Comparison of ENCODE assay signal across 1 cellular context in the genomic region with DNA sequence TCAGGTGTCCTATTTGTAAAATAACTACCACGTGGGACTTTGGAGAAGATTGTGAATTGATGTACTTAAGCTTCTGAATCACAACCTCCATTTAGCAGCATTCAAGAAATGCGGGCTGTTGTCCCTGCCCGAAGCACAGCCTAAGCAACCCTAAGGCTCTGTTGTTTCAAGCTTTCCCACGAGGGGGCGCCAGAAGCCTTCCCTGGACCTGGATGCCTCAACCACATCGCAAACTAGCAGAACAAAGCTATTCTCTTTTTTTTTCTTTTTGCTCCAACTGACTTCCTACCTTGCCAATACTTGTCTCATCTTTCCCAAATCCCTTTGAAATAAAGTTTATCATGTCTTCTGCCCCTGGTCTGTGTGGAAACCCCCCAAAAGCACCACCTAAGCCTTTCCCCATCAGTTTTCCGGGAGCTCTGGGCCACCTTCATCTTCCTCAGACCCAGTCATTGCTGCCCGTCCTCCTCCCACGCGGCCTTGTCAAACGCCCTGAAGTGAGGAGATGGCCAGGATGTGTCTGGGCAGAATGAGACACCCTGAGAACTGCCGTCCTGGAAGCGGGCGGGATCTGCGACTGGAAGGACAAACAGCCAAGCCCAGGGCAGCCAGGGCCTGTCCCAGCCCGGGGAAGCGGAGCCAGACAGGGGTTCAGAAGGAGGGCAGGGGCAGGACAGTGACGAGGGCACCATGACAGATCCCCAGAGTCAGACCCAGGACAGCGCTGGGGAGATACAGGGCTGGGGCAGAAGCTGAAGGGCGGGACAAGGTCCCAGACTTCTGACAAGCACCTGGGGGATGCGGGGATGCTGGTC.
TF ChIP-seq lines count a peak whose summit lies in the region.

No MANE protein-coding gene starts in this region.

TF ChIP-seq in neural cell, 6 proteins besides CTCF, POLR2A, EP300 and RAD21 (continued from another document):
- TF ChIP-seq SMC3 (conservative IDR thresholded peaks at IDR 0.05; ENCODE audit: poor library complexity) = peak; percentile 99
- no peak for TF ChIP-seq POLR2AphosphoS5 (IDR thresholded peaks at IDR 0.05)
